1 cellular context compared by ENCODE assay signal in genomic region chr1:43389326-43390313, GRCh38.
TF ChIP-seq lines count a peak whose summit lies in the region.

Gene MED8, minus strand, starts transcription at chr1:43389800. Its CDS starts 36 bp downstream, at chr1:43389764.
Gene SZT2, plus strand, starts transcription at chr1:43389899. Its CDS starts 70 bp downstream, at chr1:43389969.

TF ChIP-seq in HEK293, 187 proteins besides CTCF, POLR2A, EP300 and RAD21 (continued from another document and continues in another):
- TF ChIP-seq TSHZ1 (tag by site-specific recombination; IDR thresholded peaks at IDR 0.05; ENCODE audit: borderline replicate concordance), result no peak
- TF ChIP-seq ZNF660 (tag by site-specific recombination; IDR thresholded peaks at IDR 0.05), result no peak
- peak; percentile 60; the same call in 1 of the 2 replicates for TF ChIP-seq ZNF561 (tag by site-specific recombination; IDR thresholded peaks at IDR 0.05; ENCODE audit: borderline replicate concordance)
- TF ChIP-seq ZNF529 (tag by site-specific recombination; IDR thresholded peaks at IDR 0.05; ENCODE audit: insufficient replicate concordance), result no peak
- TF ChIP-seq GLI2 (tag by site-specific recombination; IDR thresholded peaks at IDR 0.05; ENCODE audit: borderline replicate concordance, low read depth), result no peak
- TF ChIP-seq GLI4 (tag by site-specific recombination; IDR thresholded peaks at IDR 0.05), result no peak
- TF ChIP-seq GLIS2 (tag by site-specific recombination; IDR thresholded peaks at IDR 0.05), result peak; percentile 88
- TF ChIP-seq ZNF449 (tag by site-specific recombination; IDR thresholded peaks at IDR 0.05), result peak; percentile 83
- TF ChIP-seq SP2 (tag by site-specific recombination; IDR thresholded peaks at IDR 0.05), result peak; percentile 98
- no peak for TF ChIP-seq ZNF23 (tag by site-specific recombination; IDR thresholded peaks at IDR 0.05; ENCODE audit: borderline replicate concordance)
- 0 out of 2 replicates have a peak, but pooled peaks have one; percentile 39 for TF ChIP-seq KLF17 (tag by site-specific recombination; IDR thresholded peaks at IDR 0.05)
- TF ChIP-seq ZNF473 (tag by site-specific recombination; IDR thresholded peaks at IDR 0.05), result no peak
- peak; percentile 85 for TF ChIP-seq ZNF501 (tag by site-specific recombination; IDR thresholded peaks at IDR 0.05)
- TF ChIP-seq RBAK (tag by site-specific recombination; IDR thresholded peaks at IDR 0.05), result no peak
- no peak for TF ChIP-seq ZNF175 (tag by site-specific recombination; IDR thresholded peaks at IDR 0.05)
- no peak for TF ChIP-seq ZNF654 (tag by site-specific recombination; IDR thresholded peaks at IDR 0.05; ENCODE audit: low read depth)
- TF ChIP-seq ZNF48 (tag by site-specific recombination; IDR thresholded peaks at IDR 0.05), result no peak
- no peak for TF ChIP-seq ZNF776 (tag by site-specific recombination; IDR thresholded peaks at IDR 0.05; ENCODE audit: borderline replicate concordance)
- no peak for TF ChIP-seq ZNF571 (tag by site-specific recombination; IDR thresholded peaks at IDR 0.05)
- 0 out of 2 replicates have a peak, but pooled peaks have one; percentile 25 for TF ChIP-seq ZSCAN16 (tag by site-specific recombination; IDR thresholded peaks at IDR 0.05)
- no peak for TF ChIP-seq HOXD13 (CRISPR knock-in tag; IDR thresholded peaks at IDR 0.05; ENCODE audit: borderline replicate concordance)
- TF ChIP-seq ZSCAN5A (tag by site-specific recombination; IDR thresholded peaks at IDR 0.05), result no peak
- TF ChIP-seq TCF7L2 (IDR thresholded peaks at IDR 0.05; ENCODE audit: borderline replicate concordance, low read depth, low read length), result no peak
- no peak for TF ChIP-seq ZNF174 (tag by site-specific recombination; IDR thresholded peaks at IDR 0.05)
- TF ChIP-seq ZNF596 (tag by site-specific recombination; IDR thresholded peaks at IDR 0.05), result no peak
- TF ChIP-seq ZNF518A (tag by site-specific recombination; conservative IDR thresholded peaks at IDR 0.05; ENCODE audit: low read depth), result peak; percentile 94
- no peak for TF ChIP-seq ZNF280D (tag by site-specific recombination; IDR thresholded peaks at IDR 0.05)
- TF ChIP-seq ZBTB11 (tag by site-specific recombination; conservative IDR thresholded peaks at IDR 0.05; ENCODE audit: low read depth), result peak; percentile 90
- TF ChIP-seq ZNF10 (tag by site-specific recombination; IDR thresholded peaks at IDR 0.05), result no peak
- no peak for TF ChIP-seq ZNF221 (tag by site-specific recombination; IDR thresholded peaks at IDR 0.05; ENCODE audit: borderline replicate concordance)
- no peak for TF ChIP-seq MZF1 (tag by site-specific recombination; IDR thresholded peaks at IDR 0.05; ENCODE audit: borderline replicate concordance)
- no peak for TF ChIP-seq PRDM6 (tag by site-specific recombination; IDR thresholded peaks at IDR 0.05)
- no peak for TF ChIP-seq ZNF19 (tag by site-specific recombination; IDR thresholded peaks at IDR 0.05; ENCODE audit: low read depth)
- TF ChIP-seq SALL2 (tag by site-specific recombination; IDR thresholded peaks at IDR 0.05; ENCODE audit: borderline replicate concordance), result no peak
